8 cellular contexts compared by ENCODE assay signal in the genomic region with DNA sequence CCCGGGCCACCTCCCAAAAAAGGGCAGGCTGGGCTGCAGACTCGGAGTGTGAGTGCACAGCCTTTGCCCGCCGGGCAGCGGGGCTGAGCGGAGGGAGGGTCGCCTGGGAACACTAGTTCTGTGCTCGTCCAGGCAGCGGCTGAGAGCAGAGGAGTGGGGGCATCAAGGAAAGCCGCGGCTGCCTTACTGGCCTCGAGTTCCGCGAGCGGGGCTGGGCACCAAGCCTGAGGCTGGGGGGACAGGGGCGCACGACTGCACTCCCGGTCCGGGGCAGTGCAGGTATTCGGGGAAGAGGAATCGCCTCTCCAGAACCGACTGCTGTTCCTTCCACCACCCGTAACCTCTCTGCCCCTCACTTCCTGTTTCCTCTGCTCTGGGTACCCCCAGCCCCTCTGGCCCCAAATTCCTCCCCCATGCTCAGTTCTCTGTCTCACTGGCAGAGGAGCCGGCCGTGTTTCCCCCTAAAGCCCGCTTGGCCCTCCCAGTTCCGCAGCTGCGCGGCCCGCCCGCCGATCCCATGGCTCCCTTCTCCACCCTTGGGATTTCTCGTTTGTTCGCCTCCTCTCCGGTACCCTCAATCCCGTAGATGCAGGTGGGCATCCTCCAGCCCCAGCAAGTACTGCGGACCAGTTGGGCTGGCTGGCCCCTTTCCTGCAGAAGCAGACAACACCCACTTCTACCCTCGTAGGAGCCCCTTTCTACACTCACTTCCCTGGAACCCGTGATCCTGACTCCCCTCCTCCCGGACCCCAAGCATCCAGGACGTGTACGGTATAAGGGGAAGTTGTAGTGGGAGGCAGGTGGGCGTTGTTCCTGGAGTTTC. TPM values are rescaled to one million over a fixed set of nuclear protein-coding genes. Genes with fewer than 3 reads are reported as not detected.
A peak's percentile ranks its signal among the peaks of the same experiment; 100 is the strongest.
DNase-seq lines count a peak whose midpoint lies in the region; ATAC-seq, FAIRE-seq and TF ChIP-seq lines count a peak whose summit lies in the region.

No MANE protein-coding gene starts in this region.

- H3K9me2 ChIP-seq in neural cell (ENCODE audit: insufficient read depth, low read length) = no peaks in the 10 kb centered on the region

- TF ChIP-seq RAD21 in neural cell (conservative IDR thresholded peaks at IDR 0.05) = no peak

- H3K36me3 ChIP-seq in SJCRH30 = no peaks in the 10 kb centered on the region
- H3K36me3 ChIP-seq in neural cell (ENCODE audit: insufficient read depth, low read length) = peaks cover 6% of the 10 kb centered on the region

- peak overlapping the region; percentile 36 for H3K4me2 ChIP-seq in neural cell (ENCODE audit: low read length)

- H3K4me3 ChIP-seq in SJCRH30 = peak overlapping the region; percentile 56
- peak overlapping the region; percentile 55 for H3K4me3 ChIP-seq in fibroblast of mammary gland (ENCODE audit: control insufficient read depth, low read depth, low read length)
- peak overlapping the region; percentile 62 for H3K4me3 ChIP-seq in neural cell (ENCODE audit: low read length)

- H2AFZ ChIP-seq in neural cell (ENCODE audit: low read depth, low read length) = no peak overlapping the region

- no peaks in the 10 kb centered on the region for H3F3A ChIP-seq in neural cell (ENCODE audit: insufficient read depth, low read length, poor library complexity, severe bottlenecking)

- peak overlapping the region; percentile 42 for H3K9ac ChIP-seq in neural cell (ENCODE audit: low read length)

- peaks cover 18% of the 10 kb centered on the region for H3K79me2 ChIP-seq in neural cell (replicated peaks; ENCODE audit: insufficient read depth, low read length)

- FAIRE-seq in RCC 7860 (lab: Jason Lieb, UNC) = no peak

- H3K27me3 ChIP-seq in SJCRH30 (no peaks in the 10 kb centered on the region), neural cell (ENCODE audit: insufficient read depth, low read depth, low read length) (peaks cover 5% of the 10 kb centered on the region)

- no peak for ATAC-seq in GM21515 (IDR thresholded peaks at IDR 0.05; ENCODE audit: unreplicated experiment)
- ATAC-seq in HG02571 (IDR thresholded peaks at IDR 0.05; ENCODE audit: unreplicated experiment) = no peak

- H3K4me1 ChIP-seq in SJCRH30 = peaks cover 8% of the 10 kb centered on the region

- no peaks in the 10 kb centered on the region for H4K20me1 ChIP-seq in neural cell (ENCODE audit: insufficient read depth)

- DNase-seq in SIG-M5 treated with dmso at 0.1 percent for 504 hours (lab: John Stamatoyannopoulos, UW; ENCODE audit: unreplicated experiment) (peak; percentile 54), SIG-M5 (lab: John Stamatoyannopoulos, UW) (no peak), SJCRH30 (peak; percentile 41 to 51), fibroblast of mammary gland (ENCODE audit: low read depth) (no peak), RCC 7860 (ENCODE audit: low spot score) (no peak)

- no peak overlapping the region for H3K27ac ChIP-seq in SJCRH30
- H3K27ac ChIP-seq in neural cell (ENCODE audit: low read length) = no peak overlapping the region

- no peak for TF ChIP-seq CTCF in fibroblast of mammary gland (conservative IDR thresholded peaks at IDR 0.05; ENCODE audit: control insufficient read depth, insufficient read depth, low read depth, low read length)
- no peak for TF ChIP-seq CTCF in neural cell (IDR thresholded peaks at IDR 0.05; ENCODE audit: poor library complexity, severe bottlenecking)

- no peak for TF ChIP-seq EP300 in neural cell (conservative IDR thresholded peaks at IDR 0.05; ENCODE audit: poor library complexity, severe bottlenecking)

- no peaks in the 10 kb centered on the region for H3K9me3 ChIP-seq in SJCRH30 (replicated peaks)
- H3K9me3 ChIP-seq in neural cell (ENCODE audit: low read length) = no peaks in the 10 kb centered on the region

TF ChIP-seq in neural cell, 6 proteins besides CTCF, POLR2A, EP300 and RAD21:
- TF ChIP-seq POLR2AphosphoS5 (IDR thresholded peaks at IDR 0.05) = no peak
- TF ChIP-seq, protein P1, sequence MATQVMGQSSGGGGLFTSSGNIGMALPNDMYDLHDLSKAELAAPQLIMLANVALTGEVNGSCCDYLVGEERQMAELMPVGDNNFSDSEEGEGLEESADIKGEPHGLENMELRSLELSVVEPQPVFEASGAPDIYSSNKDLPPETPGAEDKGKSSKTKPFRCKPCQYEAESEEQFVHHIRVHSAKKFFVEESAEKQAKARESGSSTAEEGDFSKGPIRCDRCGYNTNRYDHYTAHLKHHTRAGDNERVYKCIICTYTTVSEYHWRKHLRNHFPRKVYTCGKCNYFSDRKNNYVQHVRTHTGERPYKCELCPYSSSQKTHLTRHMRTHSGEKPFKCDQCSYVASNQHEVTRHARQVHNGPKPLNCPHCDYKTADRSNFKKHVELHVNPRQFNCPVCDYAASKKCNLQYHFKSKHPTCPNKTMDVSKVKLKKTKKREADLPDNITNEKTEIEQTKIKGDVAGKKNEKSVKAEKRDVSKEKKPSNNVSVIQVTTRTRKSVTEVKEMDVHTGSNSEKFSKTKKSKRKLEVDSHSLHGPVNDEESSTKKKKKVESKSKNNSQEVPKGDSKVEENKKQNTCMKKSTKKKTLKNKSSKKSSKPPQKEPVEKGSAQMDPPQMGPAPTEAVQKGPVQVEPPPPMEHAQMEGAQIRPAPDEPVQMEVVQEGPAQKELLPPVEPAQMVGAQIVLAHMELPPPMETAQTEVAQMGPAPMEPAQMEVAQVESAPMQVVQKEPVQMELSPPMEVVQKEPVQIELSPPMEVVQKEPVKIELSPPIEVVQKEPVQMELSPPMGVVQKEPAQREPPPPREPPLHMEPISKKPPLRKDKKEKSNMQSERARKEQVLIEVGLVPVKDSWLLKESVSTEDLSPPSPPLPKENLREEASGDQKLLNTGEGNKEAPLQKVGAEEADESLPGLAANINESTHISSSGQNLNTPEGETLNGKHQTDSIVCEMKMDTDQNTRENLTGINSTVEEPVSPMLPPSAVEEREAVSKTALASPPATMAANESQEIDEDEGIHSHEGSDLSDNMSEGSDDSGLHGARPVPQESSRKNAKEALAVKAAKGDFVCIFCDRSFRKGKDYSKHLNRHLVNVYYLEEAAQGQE (IDR thresholded peaks at IDR 0.05; ENCODE audit: borderline replicate concordance) = no peak
- no peak for TF ChIP-seq EZH2 (IDR thresholded peaks at IDR 0.05; ENCODE audit: borderline replicate concordance, insufficient read depth, low read length, poor library complexity, severe bottlenecking)
- TF ChIP-seq TAF1 (IDR thresholded peaks at IDR 0.05; ENCODE audit: low read depth) = no peak
- TF ChIP-seq SMC3 (conservative IDR thresholded peaks at IDR 0.05; ENCODE audit: poor library complexity) = no peak
- TF ChIP-seq MXI1 (conservative IDR thresholded peaks at IDR 0.05; ENCODE audit: poor library complexity, severe bottlenecking) = no peak

RNA-seq across cellular contexts. Expression of a gene that starts 5.1 kb away (rescaled TPM):
- total RNA-seq in SJCRH30 (2014; rRNA removed; shearing (Covaris generic)) = 14.9 and 16.4 TPM in 2 replicates
- 107 and 121 TPM in 2 replicates for polyA plus RNA-seq in neural cell
- polyA minus RNA-seq in neural cell = 35.7 and 36.8 TPM in 2 replicates

RNA-seq across cellular contexts. Expression of a gene that starts 8.9 kb away (rescaled TPM):
- total RNA-seq in SJCRH30 (2014; rRNA removed; shearing (Covaris generic)) = 1.0 and 1.5 TPM in 2 replicates
- 7.3 and 10.3 TPM in 2 replicates for polyA plus RNA-seq in neural cell
- polyA minus RNA-seq in neural cell = 2.2 and 3.4 TPM in 2 replicates

RNA-seq across cellular contexts. Expression of a gene that starts 12.7 kb away (rescaled TPM):
- 71.8 and 75.1 TPM in 2 replicates for total RNA-seq in SJCRH30 (2014; rRNA removed; shearing (Covaris generic))
- 99.8 and 120 TPM in 2 replicates for polyA plus RNA-seq in neural cell
- 54.2 and 63.1 TPM in 2 replicates for polyA minus RNA-seq in neural cell

RNA-seq across cellular contexts. Expression of a gene that starts 12.9 kb away (rescaled TPM):
- total RNA-seq in SJCRH30 (2014; rRNA removed; shearing (Covaris generic)) = 24.4 and 25.9 TPM in 2 replicates
- 60.7 and 71.2 TPM in 2 replicates for polyA plus RNA-seq in neural cell
- polyA minus RNA-seq in neural cell = 27.0 and 29.8 TPM in 2 replicates

RNA-seq across cellular contexts. Expression of a gene that starts 21.1 kb away (rescaled TPM):
- total RNA-seq in SJCRH30 (2014; rRNA removed; shearing (Covaris generic)) = 3.8 and 4.0 TPM in 2 replicates
- polyA plus RNA-seq in neural cell = 9.8 and 20.2 TPM in 2 replicates
- polyA minus RNA-seq in neural cell = 2.0 and 2.7 TPM in 2 replicates

Comparison
In these comparisons a context has a peak if more than half of its experiments do, and no peak if none do; other contexts are left out.
1. DNase-seq: peak in SIG-M5 treated with dmso at 0.1 percent for 504 hours (single experiment) and SJCRH30 (2 of 2); none in SIG-M5 (single experiment), fibroblast of mammary gland (single experiment) and RCC 7860 (single experiment).
2. Peak in every context shown above with its lines, with median percentiles within 50 percentile points of each other: H3K4me3 ChIP-seq.